Comparison of ENCODE assay signal across 13 cellular contexts in the genomic region with DNA sequence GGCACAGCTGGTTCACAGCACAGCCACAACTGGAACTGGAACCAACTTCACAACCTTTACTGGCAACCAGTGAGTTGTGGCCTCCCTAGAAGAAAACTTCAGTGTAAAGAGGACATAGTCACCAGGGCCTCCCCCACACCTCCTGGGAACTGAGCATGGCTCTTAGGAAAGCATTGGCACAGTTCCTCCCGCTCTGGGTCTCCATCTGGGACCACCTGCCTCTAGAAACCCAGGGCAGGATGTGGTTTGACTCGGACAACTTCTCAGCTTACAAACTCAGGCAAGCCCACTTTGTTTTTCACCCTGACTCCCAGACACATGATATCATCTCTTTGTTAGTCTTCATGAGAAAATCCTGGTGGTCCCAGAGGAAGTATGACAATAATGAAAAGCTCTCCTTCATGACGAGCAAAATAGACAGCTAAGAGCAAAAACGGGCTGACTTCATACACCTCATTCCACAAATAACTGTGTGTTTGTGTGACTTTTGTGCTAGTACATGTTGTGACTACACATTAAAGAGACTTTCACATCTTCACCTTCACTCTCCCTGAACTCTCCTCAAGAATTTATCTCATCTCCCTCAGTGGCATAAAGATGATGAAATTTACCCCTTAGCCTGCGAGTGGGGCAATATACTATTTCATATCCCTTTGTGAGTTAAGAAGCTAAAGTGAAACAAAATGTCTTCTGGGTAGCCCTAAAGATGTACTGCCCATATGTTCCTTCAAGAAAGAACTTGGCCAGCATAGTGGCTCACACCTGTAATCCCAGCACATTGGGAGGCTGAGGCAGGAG.
DNase-seq lines count a peak whose midpoint lies in the region; ATAC-seq and TF ChIP-seq lines count a peak whose summit lies in the region.
"Had no signal": no experiment of that assay in that cellular context is flagged by ENCODE, and none has a peak within 500 bp of the region (broad histone marks: within the 10 kb centered on the region; RNA-seq: fewer than 3 reads in every experiment).

No MANE protein-coding gene starts in this region.

- in situ Hi-C loops in SK-MEL-5 (cut with HindIII; ENCODE audit: low pct_unique_long_range_greater_than_20kb, low sequenced_read_pairs), result no loop called here

- no peak for TF ChIP-seq CTCF in AG10803 (conservative IDR thresholded peaks at IDR 0.05; ENCODE audit: low read length)
- no peak for TF ChIP-seq CTCF in fibroblast of villous mesenchyme (IDR thresholded peaks at IDR 0.05; ENCODE audit: insufficient read depth, low read depth, low read length)

- DNase-seq in AG10803 (ENCODE audit: low read depth), result peak; percentile 67
- peak; percentile 39 for DNase-seq in SK-MEL-5 (ENCODE audit: low read depth, low spot score)
- DNase-seq in fibroblast of villous mesenchyme (ENCODE audit: low read depth), result peak; percentile 55
- no peak for DNase-seq in epidermal melanocyte (ENCODE audit: insufficient read length, low spot score)
- DNase-seq in activated gamma-delta T cell treated with Interleukin-2 at 50 U/mL for 16 hours, result no peak
- no peak for DNase-seq in stimulated activated naive CD4-positive, alpha-beta T cell treated with Interleukin-2 at 50 U/mL for 16 hours (lab: John Stamatoyannopoulos, UW)
- DNase-seq in GOT3 (lab: John Stamatoyannopoulos, UW), result no peak
- DNase-seq: activated T-cell treated with anti-CD3 and anti-CD28 coated beads, Interleukin-2, amount 50 U/mL, for 4 hours; COR-L47; foreskin keratinocyte; pancreas; PC-9 had no signal

- no peak overlapping the region for H3K4me3 ChIP-seq in AG10803 (ENCODE audit: low read length)
- no peak overlapping the region for H3K4me3 ChIP-seq in fibroblast of villous mesenchyme (ENCODE audit: low read depth, low read length)
- H3K4me3 ChIP-seq: pancreas, PC-9 had no signal

- peak; percentile 45 for ATAC-seq in GM21381 (IDR thresholded peaks at IDR 0.05; ENCODE audit: unreplicated experiment)
- ATAC-seq: activated T-cell treated with anti-CD3 and anti-CD28 coated beads, Interleukin-2, amount 50 U/mL, for 4 hours; foreskin keratinocyte; pancreas had no signal

Comparison
In these comparisons a context has a peak if more than half of its experiments do, and no peak if none do; other contexts are left out.
1. DNase-seq: peak in AG10803 (single experiment), SK-MEL-5 (single experiment) and fibroblast of villous mesenchyme (single experiment); none in epidermal melanocyte (single experiment), activated gamma-delta T cell treated with Interleukin-2 at 50 U/mL for 16 hours (single experiment), stimulated activated naive CD4-positive, alpha-beta T cell treated with Interleukin-2 at 50 U/mL for 16 hours (single experiment) and GOT3 (single experiment).